In the genomic region with DNA sequence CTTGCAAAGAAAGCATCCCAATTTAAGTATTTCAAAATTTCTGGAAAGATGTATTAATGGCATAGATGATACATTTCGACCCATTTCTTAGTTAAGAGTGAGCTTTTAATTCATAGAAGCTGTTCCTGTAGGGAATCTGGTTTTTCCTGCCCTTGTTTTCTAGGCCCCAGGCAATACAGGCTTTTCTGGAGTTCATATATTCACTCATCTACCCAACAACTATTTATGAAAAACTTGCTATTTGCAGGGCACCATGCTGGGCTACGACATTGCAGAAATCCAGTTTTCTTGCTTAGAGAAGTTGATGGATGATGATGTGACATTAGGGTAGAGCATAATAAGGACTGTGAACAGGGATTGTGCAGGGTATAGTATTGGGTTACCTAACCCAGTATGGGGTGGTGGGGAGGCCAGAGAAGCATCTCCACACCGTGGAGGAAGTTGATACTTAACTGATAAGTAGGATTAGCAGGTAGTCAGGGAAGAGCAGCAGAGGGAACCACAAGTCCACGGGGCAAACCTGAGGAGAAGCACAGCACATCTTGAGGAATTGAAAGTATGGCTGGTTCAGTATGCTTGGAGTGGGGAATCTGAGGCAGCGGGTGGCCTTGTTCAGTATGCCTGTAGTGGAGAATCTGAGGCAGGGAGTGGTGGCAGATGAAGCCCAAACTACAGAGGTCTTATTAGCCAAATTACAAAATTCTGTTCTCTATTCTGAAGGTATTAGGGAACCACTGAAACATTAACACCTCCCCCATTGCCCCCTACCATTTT, we compare ENCODE assay signal across 1 cellular context.
TF ChIP-seq lines count a peak whose summit lies in the region.

No MANE protein-coding gene starts in this region.

TF ChIP-seq in WTC11, 78 proteins besides CTCF, POLR2A, EP300 and RAD21 (continued from another document):
- TF ChIP-seq, protein P1, sequence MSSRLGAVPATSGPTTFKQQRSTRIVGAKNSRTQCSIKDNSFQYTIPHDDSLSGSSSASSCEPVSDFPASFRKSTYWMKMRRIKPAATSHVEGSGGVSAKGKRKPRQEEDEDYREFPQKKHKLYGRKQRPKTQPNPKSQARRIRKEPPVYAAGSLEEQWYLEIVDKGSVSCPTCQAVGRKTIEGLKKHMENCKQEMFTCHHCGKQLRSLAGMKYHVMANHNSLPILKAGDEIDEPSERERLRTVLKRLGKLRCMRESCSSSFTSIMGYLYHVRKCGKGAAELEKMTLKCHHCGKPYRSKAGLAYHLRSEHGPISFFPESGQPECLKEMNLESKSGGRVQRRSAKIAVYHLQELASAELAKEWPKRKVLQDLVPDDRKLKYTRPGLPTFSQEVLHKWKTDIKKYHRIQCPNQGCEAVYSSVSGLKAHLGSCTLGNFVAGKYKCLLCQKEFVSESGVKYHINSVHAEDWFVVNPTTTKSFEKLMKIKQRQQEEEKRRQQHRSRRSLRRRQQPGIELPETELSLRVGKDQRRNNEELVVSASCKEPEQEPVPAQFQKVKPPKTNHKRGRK (CRISPR knock-in tag; IDR thresholded peaks at IDR 0.05; ENCODE audit: borderline replicate concordance), result no peak
- TF ChIP-seq ATF1 (CRISPR knock-in tag; IDR thresholded peaks at IDR 0.05) (no peak), ZBTB21 (CRISPR knock-in tag; IDR thresholded peaks at IDR 0.05; ENCODE audit: borderline replicate concordance) (no peak), ZNF121 (CRISPR knock-in tag; IDR thresholded peaks at IDR 0.05) (no peak), ZNF671 (CRISPR knock-in tag; IDR thresholded peaks at IDR 0.05) (no peak), MYBL2 (CRISPR knock-in tag; IDR thresholded peaks at IDR 0.05) (no peak), JUN (CRISPR knock-in tag; IDR thresholded peaks at IDR 0.05) (no peak), SMAD3 (CRISPR knock-in tag; IDR thresholded peaks at IDR 0.05; ENCODE audit: borderline replicate concordance) (no peak)
- TF ChIP-seq, protein P2, sequence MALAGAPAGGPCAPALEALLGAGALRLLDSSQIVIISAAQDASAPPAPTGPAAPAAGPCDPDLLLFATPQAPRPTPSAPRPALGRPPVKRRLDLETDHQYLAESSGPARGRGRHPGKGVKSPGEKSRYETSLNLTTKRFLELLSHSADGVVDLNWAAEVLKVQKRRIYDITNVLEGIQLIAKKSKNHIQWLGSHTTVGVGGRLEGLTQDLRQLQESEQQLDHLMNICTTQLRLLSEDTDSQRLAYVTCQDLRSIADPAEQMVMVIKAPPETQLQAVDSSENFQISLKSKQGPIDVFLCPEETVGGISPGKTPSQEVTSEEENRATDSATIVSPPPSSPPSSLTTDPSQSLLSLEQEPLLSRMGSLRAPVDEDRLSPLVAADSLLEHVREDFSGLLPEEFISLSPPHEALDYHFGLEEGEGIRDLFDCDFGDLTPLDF (CRISPR knock-in tag; IDR thresholded peaks at IDR 0.05), result no peak
TF ChIP-seq in WTC11: peak in this region for 0.
